Comparison of ENCODE assay signal across 25 cellular contexts in genomic region chr6:145886228-145886956, GRCh38.
DNase-seq lines count a peak whose midpoint lies in the region; ATAC-seq and TF ChIP-seq lines count a peak whose summit lies in the region.
"Had no signal": no experiment of that assay in that cellular context is flagged by ENCODE, and none has a peak within 500 bp of the region (broad histone marks: within the 10 kb centered on the region; RNA-seq: fewer than 3 reads in every experiment).

No MANE protein-coding gene starts in this region.

- CTCF ChIA-PET in AG04450 (lab: Charles Lee), result interaction anchor here (0.6 kb wide), 3 partner anchors 10 to 1167 kb away, joined by 3 to 6 read pairs (median 5); no protein-coding TSS in a partner anchor
- CTCF ChIA-PET in GM10248 (lab: Yijun Ruan, JAX), result interaction anchor here (1.4 kb wide), 1 partner anchor 151 kb away, joined by 5 read pairs; the partner anchor contains the start of gene EPM2A
- CTCF ChIA-PET in activated CD4-positive, alpha-beta T cell treated with anti-CD3 and anti-CD28 coated beads for 36 hours (lab: Charles Lee), result no interaction called here

- TF ChIP-seq EP300 in esophagus muscularis mucosa (IDR thresholded peaks at IDR 0.05), result no peak

- H3K36me3 Mint-ChIP-seq in activated CD4-positive, alpha-beta T cell treated with anti-CD3 and anti-CD28 coated beads for 36 hours (ENCODE audit: low read depth), result peaks cover 21% of the 10 kb centered on the region

- no peaks in the 10 kb centered on the region for H3K27me3 ChIP-seq in AG04450 (ENCODE audit: control insufficient read depth, insufficient read depth, low read length)
- no peaks in the 10 kb centered on the region for H3K27me3 ChIP-seq in esophagus muscularis mucosa
- H3K27me3 ChIP-seq in muscle layer of colon (ENCODE audit: control insufficient read depth in 1 of 2, insufficient read depth in 2 of 2, low read length in 2 of 2), result no peaks in the 10 kb centered on the region
- H3K27me3 ChIP-seq: heart right ventricle, suprapubic skin, uterus had no signal

- WGBS in esophagus muscularis mucosa, result 58% methylated on average over 3 of the region's 3 CpGs

- H3K4me3 ChIP-seq in AG04450 (ENCODE audit: low read depth, low read length) (no peak overlapping the region), LNCaP clone FGC (ENCODE audit: low read depth, low read length) (no peak overlapping the region), esophagus muscularis mucosa (no peak overlapping the region), muscle layer of colon (ENCODE audit: low read depth in 1 of 2, low read length in 2 of 2) (no peak overlapping the region)
- H3K4me3 ChIP-seq: GM12878, heart right ventricle, suprapubic skin, uterus had no signal

- H3K36me3 ChIP-seq in esophagus muscularis mucosa, result peaks cover 0 to 27% (median 12%) of the 10 kb centered on the region in 4 donors
- no peaks in the 10 kb centered on the region for H3K36me3 ChIP-seq in muscle layer of colon (ENCODE audit: insufficient read depth, low read length)
- H3K36me3 ChIP-seq: uterus had no signal

- H3K9me3 ChIP-seq in AG04450 (ENCODE audit: control insufficient read depth, insufficient read depth, low read length) (no peaks in the 10 kb centered on the region), esophagus muscularis mucosa (no peaks in the 10 kb centered on the region), muscle layer of colon (ENCODE audit: low read length) (no peaks in the 10 kb centered on the region)
- H3K9me3 ChIP-seq: heart right ventricle, suprapubic skin, uterus had no signal

- H3K9me3 Mint-ChIP-seq in stimulated activated naive CD8-positive, alpha-beta T cell treated with anti-CD3 and anti-CD28 coated beads, Interleukin-15, amount 100 ng/mL, for 72 hours, result peaks cover 7 to 9% of the 10 kb centered on the region in 2 donors
- peaks cover 2% of the 10 kb centered on the region for H3K9me3 Mint-ChIP-seq in activated CD4-positive, alpha-beta T cell treated with anti-CD3 and anti-CD28 coated beads for 36 hours (ENCODE audit: low read depth)
- H3K9me3 Mint-ChIP-seq: activated CD4-positive, alpha-beta memory T cell treated with anti-CD3 and anti-CD28 coated beads, Interleukin-2, amount 10 ng/mL, durations not matched to agents 7 days and 5 days; CD14-positive monocyte had no signal

- H3K4me1 Mint-ChIP-seq in stimulated activated naive CD8-positive, alpha-beta T cell treated with anti-CD3 and anti-CD28 coated beads, Interleukin-15, amount 100 ng/mL, for 72 hours, result no peaks in the 10 kb centered on the region
- H3K4me1 Mint-ChIP-seq in activated CD4-positive, alpha-beta T cell treated with anti-CD3 and anti-CD28 coated beads for 36 hours, result no peaks in the 10 kb centered on the region
- H3K4me1 Mint-ChIP-seq: activated CD4-positive, alpha-beta memory T cell treated with anti-CD3 and anti-CD28 coated beads, Interleukin-2, amount 10 ng/mL, durations not matched to agents 7 days and 5 days; CD14-positive monocyte; H9 had no signal

- no peak overlapping the region for H3K4me3 Mint-ChIP-seq in stimulated activated naive CD8-positive, alpha-beta T cell treated with anti-CD3 and anti-CD28 coated beads, Interleukin-15, amount 100 ng/mL, for 72 hours
- H3K4me3 Mint-ChIP-seq in activated CD4-positive, alpha-beta T cell treated with anti-CD3 and anti-CD28 coated beads for 36 hours, result no peak overlapping the region
- H3K4me3 Mint-ChIP-seq: activated CD4-positive, alpha-beta memory T cell treated with anti-CD3 and anti-CD28 coated beads, Interleukin-2, amount 10 ng/mL, durations not matched to agents 7 days and 5 days; CD14-positive monocyte; H9 had no signal

- no peaks in the 10 kb centered on the region for H3K27me3 Mint-ChIP-seq in stimulated activated naive CD8-positive, alpha-beta T cell treated with anti-CD3 and anti-CD28 coated beads, Interleukin-15, amount 100 ng/mL, for 72 hours
- no peaks in the 10 kb centered on the region for H3K27me3 Mint-ChIP-seq in activated CD4-positive, alpha-beta T cell treated with anti-CD3 and anti-CD28 coated beads for 36 hours
- H3K27me3 Mint-ChIP-seq: activated CD4-positive, alpha-beta memory T cell treated with anti-CD3 and anti-CD28 coated beads, Interleukin-2, amount 10 ng/mL, durations not matched to agents 7 days and 5 days had no signal

- ATAC-seq in stimulated activated naive CD8-positive, alpha-beta T cell treated with anti-CD3 and anti-CD28 coated beads, Interleukin-15, amount 100 ng/mL, for 72 hours, result no peak
- ATAC-seq in activated CD4-positive, alpha-beta T cell treated with anti-CD3 and anti-CD28 coated beads for 36 hours, result no peak
- ATAC-seq: esophagus mucosa, GM12878, heart right ventricle had no signal

- intact Hi-C loops in esophagus muscularis mucosa (cut with DNase I), result loop anchor here (5.0 kb wide), 1 partner anchor 154 kb away; no protein-coding TSS in a partner anchor
- intact Hi-C loops in activated CD4-positive, alpha-beta T cell treated with anti-CD3 and anti-CD28 coated beads for 36 hours (cut with DNase I, micrococcal nuclease), result no loop called here

- H3K27ac ChIP-seq in AG04450 (ENCODE audit: low read depth, low read length), result no peak overlapping the region
- peak overlapping the region; percentile 38 to 66 (median 62) for H3K27ac ChIP-seq in esophagus muscularis mucosa (replicated peaks in 1 of 4)
- H3K27ac ChIP-seq in muscle layer of colon (ENCODE audit: low read depth, low read length), result peak overlapping the region; percentile 37
- H3K27ac ChIP-seq: heart right ventricle, suprapubic skin, uterus had no signal

- no peak for TF ChIP-seq POLR2A in esophagus muscularis mucosa (IDR thresholded peaks at IDR 0.05; ENCODE audit: low read depth)

- H3K27ac Mint-ChIP-seq in stimulated activated naive CD8-positive, alpha-beta T cell treated with anti-CD3 and anti-CD28 coated beads, Interleukin-15, amount 100 ng/mL, for 72 hours, result no peak overlapping the region
- H3K27ac Mint-ChIP-seq in activated CD4-positive, alpha-beta T cell treated with anti-CD3 and anti-CD28 coated beads for 36 hours, result no peak overlapping the region
- H3K27ac Mint-ChIP-seq: activated CD4-positive, alpha-beta memory T cell treated with anti-CD3 and anti-CD28 coated beads, Interleukin-2, amount 10 ng/mL, durations not matched to agents 7 days and 5 days; CD14-positive monocyte; H9 had no signal

- no peak overlapping the region for H3K9ac ChIP-seq in muscle layer of colon (ENCODE audit: low read length)

- DNase-seq in AG04450 (ENCODE audit: low read depth, low spot score), result peak; percentile 39
- DNase-seq in LNCaP clone FGC (ENCODE audit: low read depth), result peak; percentile 91
- DNase-seq in esophagus muscularis mucosa (ENCODE audit: extremely low spot score), result no peak
- no peak for DNase-seq in stimulated activated naive CD8-positive, alpha-beta T cell treated with anti-CD3 and anti-CD28 coated beads, Interleukin-15, amount 100 ng/mL, for 72 hours
- DNase-seq in GM10248 (ENCODE audit: extremely low spot score), result no peak
- DNase-seq in activated CD4-positive, alpha-beta T cell treated with anti-CD3 and anti-CD28 coated beads for 36 hours, result no peak
- no peak for DNase-seq in medulla oblongata (ENCODE audit: extremely low spot score)
- DNase-seq: activated CD4-positive, alpha-beta memory T cell treated with anti-CD3 and anti-CD28 coated beads, Interleukin-2, amount 10 ng/mL, durations not matched to agents 7 days and 5 days; activated CD4-positive, CD25-positive, alpha-beta regulatory T cell; activated naive CD4-positive, alpha-beta T cell; activated T-cell treated with anti-CD3 and anti-CD28 coated beads for 4 hours; anterior cingulate cortex; H9; heart right ventricle; NCI-H1105; NCI-H2107; NCI-H524 treated with DMSO at 0.1 percent for 48 hours; stimulated activated CD4-positive, alpha-beta T cell treated with anti-CD3 and anti-CD28 coated beads, Interleukin-15, amount 100 ng/mL, for 24 hours; T1000; uterus had no signal

- TF ChIP-seq CTCF in AG04450 (IDR thresholded peaks at IDR 0.05; ENCODE audit: low read depth, low read length) (no peak), LNCaP clone FGC (IDR thresholded peaks at IDR 0.05; ENCODE audit: control insufficient read depth, extremely low read depth, insufficient read depth) (no peak), esophagus muscularis mucosa (IDR thresholded peaks at IDR 0.05) (no peak), GM10248 (IDR thresholded peaks at IDR 0.05; ENCODE audit: control extremely low read depth, extremely low read depth, low read depth, missing control alignments) (no peak)

- POLR2A ChIA-PET in AG04450 (lab: Yijun Ruan, JAX), result no interaction called here
- POLR2A ChIA-PET in GM10248 (lab: Yijun Ruan, JAX), result no interaction called here
- POLR2A ChIA-PET in activated CD4-positive, alpha-beta T cell treated with anti-CD3 and anti-CD28 coated beads for 36 hours (lab: Charles Lee), result no interaction called here

- H3K4me1 ChIP-seq in esophagus muscularis mucosa, result peaks cover 6 to 70% (median 53%) of the 10 kb centered on the region in 4 donors
- peaks cover 36% of the 10 kb centered on the region for H3K4me1 ChIP-seq in muscle layer of colon (ENCODE audit: insufficient read depth, low read length)
- H3K4me1 ChIP-seq: suprapubic skin, uterus had no signal

Comparison
In these comparisons a context has a peak if more than half of its experiments do, and no peak if none do; other contexts are left out.
1. DNase-seq: peak in AG04450 (single experiment) and LNCaP clone FGC (single experiment); none in esophagus muscularis mucosa (single experiment), stimulated activated naive CD8-positive, alpha-beta T cell treated with anti-CD3 and anti-CD28 coated beads, Interleukin-15, amount 100 ng/mL, for 72 hours (0 of 2), GM10248 (single experiment), activated CD4-positive, alpha-beta T cell treated with anti-CD3 and anti-CD28 coated beads for 36 hours (single experiment) and medulla oblongata (single experiment).